In genomic region chr1:110355321-110355720, GRCh38 we compare ENCODE assay signal across 18 cellular contexts. TPM values are rescaled to one million over a fixed set of nuclear protein-coding genes. Genes with fewer than 3 reads are reported as not detected.
DNase-seq lines count a peak whose midpoint lies in the region; ATAC-seq, FAIRE-seq and TF ChIP-seq lines count a peak whose summit lies in the region.
"Had no signal": no experiment of that assay in that cellular context is flagged by ENCODE, and none has a peak within 500 bp of the region (broad histone marks: within the 10 kb centered on the region; RNA-seq: fewer than 3 reads in every experiment).

No MANE protein-coding gene starts in this region.

- no peak overlapping the region for H3K4me3 Mint-ChIP-seq in activated CD4-positive, alpha-beta T cell treated with anti-CD3 and anti-CD28 coated beads, Interleukin-2, amount 10 ng/mL, durations not matched to agents 24 days and 14 days
- H3K4me3 Mint-ChIP-seq in Caco-2 (ENCODE audit: unreplicated experiment), result no peak overlapping the region
- no peak overlapping the region for H3K4me3 Mint-ChIP-seq in memory B cell
- H3K4me3 Mint-ChIP-seq: CD4-positive, alpha-beta memory T cell; H9 had no signal

- POLR2A ChIA-PET in Caco-2 (lab: Charles Lee), result no interaction called here
- POLR2A ChIA-PET in OCI-LY7 (lab: Charles Lee), result no interaction called here

- no peaks in the 10 kb centered on the region for H3K9me3 Mint-ChIP-seq in activated CD4-positive, alpha-beta T cell treated with anti-CD3 and anti-CD28 coated beads, Interleukin-2, amount 10 ng/mL, durations not matched to agents 24 days and 14 days
- H3K9me3 Mint-ChIP-seq in Caco-2 (ENCODE audit: unreplicated experiment), result no peaks in the 10 kb centered on the region
- no peaks in the 10 kb centered on the region for H3K9me3 Mint-ChIP-seq in memory B cell
- H3K9me3 Mint-ChIP-seq: CD4-positive, alpha-beta memory T cell; H9 had no signal

- H3K4me1 Mint-ChIP-seq in activated CD4-positive, alpha-beta T cell treated with anti-CD3 and anti-CD28 coated beads, Interleukin-2, amount 10 ng/mL, durations not matched to agents 24 days and 14 days, result peaks cover 33% of the 10 kb centered on the region
- H3K4me1 Mint-ChIP-seq in Caco-2 (ENCODE audit: low read depth, unreplicated experiment) (peaks cover 6% of the 10 kb centered on the region), memory B cell (peaks cover 17% of the 10 kb centered on the region)

- no TSS peak for BruUV-seq in Caco-2 (replicated peaks; lab: Mats Ljungman, UMichigan)
- no TSS peak for BruUV-seq in OCI-LY7 (replicated peaks; lab: Mats Ljungman, UMichigan)

- H3K9me3 ChIP-seq in Caco-2 (no peaks in the 10 kb centered on the region), OCI-LY7 (ENCODE audit: low read length) (no peaks in the 10 kb centered on the region)
- H3K9me3 ChIP-seq: BE2C had no signal

- DNase-seq in activated CD4-positive, alpha-beta T cell treated with anti-CD3 and anti-CD28 coated beads, Interleukin-2, amount 10 ng/mL, durations not matched to agents 24 days and 14 days, result no peak
- DNase-seq in activated CD4-positive, alpha-beta T cell treated with anti-CD3 and anti-CD28 coated beads for 4 hours, result no peak
- DNase-seq in Caco-2 (no peak), OCI-LY7 (ENCODE audit: low spot score) (no peak), memory B cell (ENCODE audit: low spot score in 2 of 2) (no peak), AG08396 (ENCODE audit: low spot score) (no peak), HTR-8/SVneo (ENCODE audit: insufficient read length, low spot score) (no peak)
- DNase-seq: 8988T; BE2C; CD4-positive, alpha-beta memory T cell; H9; KBM-7; MV-4-11; NCI-H1694 treated with DMSO at 0.1 percent for 48 hours; NCI-H2107; NCI-H510A; NCI-H748 treated with DMSO at 0.1 percent for 48 hours had no signal

- FAIRE-seq in HTR-8/SVneo (lab: Jason Lieb, UNC), result no peak

- CTCF ChIA-PET in Caco-2 (lab: Charles Lee) (no interaction called here), OCI-LY7 (lab: Charles Lee; ENCODE audit: unreplicated experiment) (no interaction called here)

- no peak overlapping the region for H3K4me3 ChIP-seq in Caco-2 (ENCODE audit: low read depth, low read length)
- H3K4me3 ChIP-seq in OCI-LY7 (ENCODE audit: low read depth, low read length, poor library complexity, severe bottlenecking), result no peak overlapping the region

- peak overlapping the region; percentile 9; the same call in 1 of the 2 replicates for H3K4me2 ChIP-seq in OCI-LY7 (ENCODE audit: low read length)

- intact Hi-C loops in activated CD4-positive, alpha-beta T cell treated with anti-CD3 and anti-CD28 coated beads, Interleukin-2, amount 10 ng/mL, durations not matched to agents 24 days and 14 days (cut with micrococcal nuclease), result no loop called here
- intact Hi-C loops in Caco-2 (cut with micrococcal nuclease; ENCODE audit: unreplicated experiment) (loop anchor here (5.0 kb wide), 1 partner anchor 37 kb away; the partner anchor contains the start of gene SLC16A4), OCI-LY7 (cut with micrococcal nuclease; ENCODE audit: unreplicated experiment) (no loop called here)

- no peaks in the 10 kb centered on the region for H3K9me2 ChIP-seq in OCI-LY7 (ENCODE audit: insufficient read depth, low read length)

- TF ChIP-seq CTCF in Caco-2 (IDR thresholded peaks at IDR 0.05; ENCODE audit: insufficient read depth in 1 of 2, low read depth in 1 of 2, low read length in 1 of 2, severe bottlenecking in 1 of 2, unreplicated experiment in 1 of 2) (no peak), OCI-LY7 (conservative IDR thresholded peaks at IDR 0.05; ENCODE audit: low read length) (no peak)

- no peak for ATAC-seq in memory B cell (ENCODE audit: low read depth)
- ATAC-seq in HG03095 (IDR thresholded peaks at IDR 0.05; ENCODE audit: unreplicated experiment), result no peak

- H2AFZ ChIP-seq in OCI-LY7 (ENCODE audit: low read length), result no peak overlapping the region

- H3K36me3 ChIP-seq in Caco-2 (ENCODE audit: control insufficient read depth, insufficient read depth, low read length), result no peaks in the 10 kb centered on the region; the same call in 1 of the 2 replicates
- H3K36me3 ChIP-seq in OCI-LY7 (ENCODE audit: insufficient read depth, low read length), result peaks cover 96% of the 10 kb centered on the region

- peaks cover 36% of the 10 kb centered on the region for H4K20me1 ChIP-seq in OCI-LY7 (ENCODE audit: insufficient read depth, low read length)

- H3K4me1 ChIP-seq in Caco-2, result 0 out of 2 replicates have a peak, but pooled peaks cover 4% of the 10 kb centered on the region
- H3K4me1 ChIP-seq in OCI-LY7 (ENCODE audit: insufficient read depth, low read length, poor library complexity, severe bottlenecking), result peaks cover 56% of the 10 kb centered on the region
- H3K4me1 ChIP-seq: BE2C had no signal

- peaks cover 27% of the 10 kb centered on the region for H3K36me3 Mint-ChIP-seq in activated CD4-positive, alpha-beta T cell treated with anti-CD3 and anti-CD28 coated beads, Interleukin-2, amount 10 ng/mL, durations not matched to agents 24 days and 14 days (ENCODE audit: low read depth)
- H3K36me3 Mint-ChIP-seq in Caco-2 (ENCODE audit: insufficient read depth, unreplicated experiment), result peaks cover 12% of the 10 kb centered on the region
- H3K36me3 Mint-ChIP-seq in memory B cell, result no peaks in the 10 kb centered on the region

- peak overlapping the region; percentile 18 for H3K27ac ChIP-seq in OCI-LY7 (ENCODE audit: low read depth, low read length, poor library complexity, severe bottlenecking)

- peaks cover 100% of the 10 kb centered on the region for H3K79me2 ChIP-seq in OCI-LY7 (ENCODE audit: insufficient read depth, low read depth, low read length)

- no peaks in the 10 kb centered on the region for H3K27me3 Mint-ChIP-seq in activated CD4-positive, alpha-beta T cell treated with anti-CD3 and anti-CD28 coated beads, Interleukin-2, amount 10 ng/mL, durations not matched to agents 24 days and 14 days
- H3K27me3 Mint-ChIP-seq in Caco-2 (ENCODE audit: insufficient read depth, unreplicated experiment), result no peaks in the 10 kb centered on the region
- H3K27me3 Mint-ChIP-seq in memory B cell, result no peaks in the 10 kb centered on the region
- H3K27me3 Mint-ChIP-seq: CD4-positive, alpha-beta memory T cell had no signal

- peak overlapping the region; percentile 30 for H3K27ac Mint-ChIP-seq in activated CD4-positive, alpha-beta T cell treated with anti-CD3 and anti-CD28 coated beads, Interleukin-2, amount 10 ng/mL, durations not matched to agents 24 days and 14 days
- H3K27ac Mint-ChIP-seq in Caco-2 (ENCODE audit: unreplicated experiment), result peak overlapping the region; percentile 37
- peak overlapping the region; percentile 5 for H3K27ac Mint-ChIP-seq in memory B cell
- H3K27ac Mint-ChIP-seq: CD4-positive, alpha-beta memory T cell; H9 had no signal

- no peaks in the 10 kb centered on the region for H3K27me3 ChIP-seq in Caco-2 (replicated peaks; ENCODE audit: control insufficient read depth, insufficient read depth, low read length)
- H3K27me3 ChIP-seq: BE2C had no signal

RNA-seq across cellular contexts. Expression of gene RBM15, which starts 16.1 kb away (rescaled TPM):
- 55.6 and 57.1 TPM in 2 replicates for total RNA-seq in activated CD4-positive, alpha-beta T cell treated with anti-CD3 and anti-CD28 coated beads, Interleukin-2, amount 10 ng/mL, durations not matched to agents 24 days and 14 days
- total RNA-seq in Caco-2 (2022), result 34.3 and 36.1 TPM in 2 replicates
- 221 and 231 TPM in 2 replicates for total RNA-seq in OCI-LY7 (2014; rRNA removed; shearing (Covaris generic))
- total RNA-seq in OCI-LY7 (2022), result 119 and 137 TPM in 2 replicates

RNA-seq across cellular contexts. Expression of gene SLC16A4, which starts 35.5 kb away (rescaled TPM):
- 0.43 and 0.44 TPM in 2 replicates for total RNA-seq in activated CD4-positive, alpha-beta T cell treated with anti-CD3 and anti-CD28 coated beads, Interleukin-2, amount 10 ng/mL, durations not matched to agents 24 days and 14 days
- total RNA-seq in Caco-2 (2022) (7.6 and 9.3 TPM in 2 replicates), OCI-LY7 (2022) (0.15 and 0.38 TPM in 2 replicates)
- total RNA-seq in OCI-LY7 (2014; rRNA removed; shearing (Covaris generic)), result 0.22 TPM in 1 of 2 replicates, not detected in the other

RNA-seq across cellular contexts. Expression of gene LAMTOR5, which starts 52.2 kb away (rescaled TPM):
- 170 and 180 TPM in 2 replicates for total RNA-seq in activated CD4-positive, alpha-beta T cell treated with anti-CD3 and anti-CD28 coated beads, Interleukin-2, amount 10 ng/mL, durations not matched to agents 24 days and 14 days
- total RNA-seq in Caco-2 (2022), result 104 and 106 TPM in 2 replicates
- 109 and 111 TPM in 2 replicates for total RNA-seq in OCI-LY7 (2014; rRNA removed; shearing (Covaris generic))
- 104 and 123 TPM in 2 replicates for total RNA-seq in OCI-LY7 (2022)
